Comparison of ENCODE assay signal across 22 cellular contexts in genomic region chr12:51620448-51620847, GRCh38. TPM values are rescaled to one million over a fixed set of nuclear protein-coding genes. Genes with fewer than 3 reads are reported as not detected.
DNase-seq lines count a peak whose midpoint lies in the region; TF ChIP-seq lines count a peak whose summit lies in the region.
"Had no signal": no experiment of that assay in that cellular context is flagged by ENCODE, and none has a peak within 500 bp of the region (broad histone marks: within the 10 kb centered on the region; RNA-seq: fewer than 3 reads in every experiment).

No MANE protein-coding gene starts in this region.

- WGBS in GM23248 (ENCODE audit: low coverage in 1 of 2, low lambda C conversion rate in 2 of 2, missing lambda C conversion rate in 2 of 2), 2 experiments, result 67 to 72% methylated on average over 4 of the region's 4 CpGs

- in situ Hi-C loops in GM23248 (cut with MboI) (no loop called here), GM13976 (cut with MboI; ENCODE audit: low sequenced_read_pairs, unreplicated experiment) (no loop called here)

- peak overlapping the region; percentile 74 for H3K4me2 ChIP-seq in GM23248 (ENCODE audit: unreplicated experiment)
- H3K4me2 ChIP-seq: KMS-11 had no signal

- peaks cover 6 to 9% (median 9%) of the 10 kb centered on the region in 3 donors for H3K27me3 Mint-ChIP-seq in CD14-positive monocyte (ENCODE audit: low read depth in 3 of 3)

- H4K20me1 ChIP-seq in GM23248 (ENCODE audit: insufficient read depth), result peaks cover 10% of the 10 kb centered on the region; the same call in 1 of the 2 replicates

- H3K4me3 ChIP-seq in GM23248, result no peak overlapping the region

- H3K9me2 ChIP-seq in GM23248 (ENCODE audit: insufficient read depth), result no peaks in the 10 kb centered on the region

- no peaks in the 10 kb centered on the region for H3K36me3 ChIP-seq in GM23248 (ENCODE audit: low read depth)

- H3K4me3 Mint-ChIP-seq in CD14-positive monocyte, result no peak overlapping the region
- H3K4me3 Mint-ChIP-seq: central memory CD8-positive, alpha-beta T cell; stimulated activated naive CD8-positive, alpha-beta T cell treated with anti-CD3 and anti-CD28 coated beads, Interleukin-15, Interleukin-2, amounts not matched to agents 100 ng/mL and 50 ng/mL, for 24 hours; WTC11 had no signal

- no peaks in the 10 kb centered on the region for H3K27me3 ChIP-seq in GM23248 (replicated peaks; ENCODE audit: insufficient read depth)

- no peak for TF ChIP-seq CTCF in CD14-positive monocyte (IDR thresholded peaks at IDR 0.05)
- no peak for TF ChIP-seq CTCF in GM13976 (IDR thresholded peaks at IDR 0.05; ENCODE audit: borderline replicate concordance, control extremely low read depth, extremely low read depth, insufficient read depth, missing control alignments)

- peaks cover 42% of the 10 kb centered on the region for H3K4me1 ChIP-seq in GM23248 (ENCODE audit: insufficient read depth)

- TF ChIP-seq POLR2A in erythroblast (IDR thresholded peaks at IDR 0.05; ENCODE audit: low read length), result no peak

- DNase-seq in GM23248 (peak; percentile 63), amniotic epithelial cell (ENCODE audit: low read depth) (peak; percentile 84), kidney glomerular epithelial cell (lab: John Stamatoyannopoulos, UW) (peak; percentile 3), activated gamma-delta T cell (lab: John Stamatoyannopoulos, UW) (no peak), CD14-positive monocyte (ENCODE audit: low spot score) (no peak), GM13976 (ENCODE audit: low spot score) (no peak), erythroblast (lab: John Stamatoyannopoulos, UW) (no peak)
- DNase-seq: activated CD4-positive, alpha-beta T cell treated with anti-CD3 and anti-CD28 coated beads, Interleukin-2, amount 50 U/mL, for 48 hours; activated naive CD4-positive, alpha-beta T cell treated with Interleukin-2 at 50 U/mL for 16 hours; activated T-cell treated with anti-CD3 and anti-CD28 coated beads for 4 hours; aorta; C1 segment of cervical spinal cord; glutamatergic neuron; left colon; NCI-H2081; NCI-H446 treated with DMSO at 0.1 percent for 48 hours; small intestine; stimulated activated CD4-positive, alpha-beta T cell treated with anti-CD3 and anti-CD28 coated beads, Interleukin-2, amount 100 ng/mL, for 48 hours had no signal

- peaks cover 93% of the 10 kb centered on the region for H3K79me2 ChIP-seq in GM23248 (ENCODE audit: insufficient read depth)

- no peaks in the 10 kb centered on the region for H3K36me3 Mint-ChIP-seq in CD14-positive monocyte

- no peaks in the 10 kb centered on the region for H3K9me3 ChIP-seq in GM23248 (ENCODE audit: low read depth)

- H3K27ac ChIP-seq in GM23248, result peak overlapping the region; percentile 64
- H3K27ac ChIP-seq: KMS-11 had no signal

- H3K27ac Mint-ChIP-seq in CD14-positive monocyte, result no peak overlapping the region
- H3K27ac Mint-ChIP-seq: stimulated activated naive CD8-positive, alpha-beta T cell treated with anti-CD3 and anti-CD28 coated beads, Interleukin-15, Interleukin-2, amounts not matched to agents 100 ng/mL and 50 ng/mL, for 24 hours; WTC11 had no signal

- H3K4me1 Mint-ChIP-seq in CD14-positive monocyte, result no peaks in the 10 kb centered on the region
- H3K4me1 Mint-ChIP-seq: central memory CD8-positive, alpha-beta T cell had no signal

- no peak overlapping the region for H3K9ac ChIP-seq in GM23248
- H3K9ac ChIP-seq: KMS-11 had no signal

- H3F3A ChIP-seq in GM23248 (ENCODE audit: insufficient read depth), result peaks cover 39% of the 10 kb centered on the region

- intact Hi-C loops in CD14-positive monocyte (cut with micrococcal nuclease), result no loop called here

- peaks cover 0 to 9% (median 3%) of the 10 kb centered on the region in 7 donors for H3K9me3 Mint-ChIP-seq in CD14-positive monocyte
- H3K9me3 Mint-ChIP-seq: stimulated activated naive CD8-positive, alpha-beta T cell treated with anti-CD3 and anti-CD28 coated beads, Interleukin-15, Interleukin-2, amounts not matched to agents 100 ng/mL and 50 ng/mL, for 24 hours had no signal

- H2AFZ ChIP-seq in GM23248, result no peak overlapping the region

RNA-seq across cellular contexts. Expression of gene SCN8A, which starts 29.4 kb away (rescaled TPM):
- 12.9 and 13.8 TPM in 2 replicates for total RNA-seq in GM23248 (2014; rRNA removed; shearing (Covaris generic))
- polyA plus RNA-seq in GM23248 (2016; fragmentation: Nextera tagmentation; extraction: Ambion mirVana) (4.4 and 6.7 TPM in 2 replicates), CD14-positive monocyte (under 1 TPM in 1 of 2 donors, not detected in 1; 0.03 TPM)

Comparison
In these comparisons a context has a peak if more than half of its experiments do, and no peak if none do; other contexts are left out.
1. DNase-seq: peak in GM23248 (single experiment), amniotic epithelial cell (single experiment) and kidney glomerular epithelial cell (single experiment); none in activated gamma-delta T cell (single experiment), CD14-positive monocyte (single experiment), GM13976 (single experiment) and erythroblast (0 of 2).